Comparison of ENCODE assay signal across 8 cellular contexts in genomic region chr2:35973132-35973736, GRCh38.
DNase-seq lines count a peak whose midpoint lies in the region; ATAC-seq and TF ChIP-seq lines count a peak whose summit lies in the region.

No MANE protein-coding gene starts in this region.

- H3K9me3 ChIP-seq in CD8-positive, alpha-beta T cell (ENCODE audit: low read length) = no peaks in the 10 kb centered on the region
- H3K9me3 ChIP-seq in hepatocyte (ENCODE audit: low read depth) = no peaks in the 10 kb centered on the region
- no peaks in the 10 kb centered on the region for H3K9me3 ChIP-seq in testis

- no peaks in the 10 kb centered on the region for H3K9me2 ChIP-seq in hepatocyte (replicated peaks; ENCODE audit: insufficient read depth)

- no peaks in the 10 kb centered on the region for H3K9me3 Mint-ChIP-seq in CD8-positive, alpha-beta T cell

- no peaks in the 10 kb centered on the region for H4K20me1 ChIP-seq in hepatocyte (ENCODE audit: insufficient read depth, poor library complexity, severe bottlenecking)

- WGBS in hepatocyte (ENCODE audit: low lambda C conversion rate, missing lambda C conversion rate) = 19% methylated on average over 1 of the region's 1 CpG
- 21 to 35% methylated on average over 1 of the region's 1 CpG for WGBS in testis, 2 donors

- no peak overlapping the region for H3K4me2 ChIP-seq in hepatocyte

- no peak overlapping the region for H3K4me3 ChIP-seq in CD8-positive, alpha-beta T cell (ENCODE audit: low read depth, low read length)
- H3K4me3 ChIP-seq in hepatocyte = no peak overlapping the region
- H3K4me3 ChIP-seq in testis = no peak overlapping the region

- H3K4me3 Mint-ChIP-seq in CD8-positive, alpha-beta T cell = no peak overlapping the region

- H3K27me3 ChIP-seq in CD8-positive, alpha-beta T cell (ENCODE audit: insufficient read depth, low read length) = no peaks in the 10 kb centered on the region
- H3K27me3 ChIP-seq in hepatocyte (no peaks in the 10 kb centered on the region), testis (no peaks in the 10 kb centered on the region)

- no peak overlapping the region for H2AFZ ChIP-seq in hepatocyte

- peaks cover 9% of the 10 kb centered on the region for H3K4me1 ChIP-seq in CD8-positive, alpha-beta T cell (ENCODE audit: insufficient read depth, low read length)
- no peaks in the 10 kb centered on the region for H3K4me1 ChIP-seq in hepatocyte (ENCODE audit: insufficient read depth)
- no peaks in the 10 kb centered on the region for H3K4me1 ChIP-seq in testis

- no peak for ATAC-seq in CD8-positive, alpha-beta T cell
- ATAC-seq in GM18907 (IDR thresholded peaks at IDR 0.05; ENCODE audit: unreplicated experiment) (peak; percentile 93), HG03064 (IDR thresholded peaks at IDR 0.05; ENCODE audit: low read depth, unreplicated experiment) (peak; percentile 70), HG03135 (IDR thresholded peaks at IDR 0.05; ENCODE audit: unreplicated experiment) (no peak)

- CTCF ChIA-PET in CD8-positive, alpha-beta T cell (lab: Charles Lee) = interaction anchor here (0.7 to 1.1 kb wide), 2 partner anchors 57 to 365 kb away, joined by 3 read pairs; no protein-coding TSS in a partner anchor

- no peak overlapping the region for H3K27ac Mint-ChIP-seq in CD8-positive, alpha-beta T cell

- POLR2A ChIA-PET in CD8-positive, alpha-beta T cell (lab: Charles Lee) = no interaction called here

- H3K27ac ChIP-seq in CD8-positive, alpha-beta T cell (ENCODE audit: low read depth, low read length) = no peak overlapping the region
- H3K27ac ChIP-seq in hepatocyte = no peak overlapping the region
- H3K27ac ChIP-seq in testis = no peak overlapping the region

- peak; percentile 30 for TF ChIP-seq CTCF in CD8-positive, alpha-beta T cell (IDR thresholded peaks at IDR 0.05)
- TF ChIP-seq CTCF in hepatocyte (IDR thresholded peaks at IDR 0.05; ENCODE audit: poor library complexity) = peak; percentile 56
- peak in 1 of 3 experiments; percentile 43 for TF ChIP-seq CTCF in testis (IDR thresholded peaks at IDR 0.05)

- no peaks in the 10 kb centered on the region for H3K36me3 ChIP-seq in CD8-positive, alpha-beta T cell (ENCODE audit: insufficient read depth, low read length)
- no peaks in the 10 kb centered on the region for H3K36me3 ChIP-seq in hepatocyte (replicated peaks; ENCODE audit: insufficient read depth, low read depth)
- H3K36me3 ChIP-seq in testis (ENCODE audit: low read depth, missing control alignments) = no peaks in the 10 kb centered on the region

- no peaks in the 10 kb centered on the region for H3K27me3 Mint-ChIP-seq in CD8-positive, alpha-beta T cell (ENCODE audit: low read depth)

- H3K79me2 ChIP-seq in hepatocyte = no peaks in the 10 kb centered on the region

- H3K4me1 Mint-ChIP-seq in CD8-positive, alpha-beta T cell (ENCODE audit: low read depth) = peaks cover 4% of the 10 kb centered on the region

- intact Hi-C loops in CD8-positive, alpha-beta T cell (cut with DNase I, micrococcal nuclease) = loop anchor here (1.0 to 10.0 kb wide), 4 partner anchors 348 to 534 kb away; partner anchors contain the start of gene CRIM1 (in 1 of the 2)
- intact Hi-C loops in testis (cut with DNase I; ENCODE audit: low total_unique reads) = no loop called here

- no peak for DNase-seq in CD8-positive, alpha-beta T cell
- DNase-seq in RPMI7951 (ENCODE audit: low read depth) = peak; percentile 35
- DNase-seq in hepatocyte (ENCODE audit: low spot score) = peak; percentile 49
- peak; percentile 46 for DNase-seq in testis
- DNase-seq in KG1 (lab: John Stamatoyannopoulos, UW) = no peak

- no peaks in the 10 kb centered on the region for H3K36me3 Mint-ChIP-seq in CD8-positive, alpha-beta T cell

- TF ChIP-seq POLR2A in testis (IDR thresholded peaks at IDR 0.05) = no peak

Comparison
In these comparisons a context has a peak if more than half of its experiments do, and no peak if none do; other contexts are left out.
1. ATAC-seq: peak in GM18907 (single experiment) and HG03064 (single experiment); none in CD8-positive, alpha-beta T cell (single experiment) and HG03135 (single experiment).
2. DNase-seq: peak in RPMI7951 (single experiment), hepatocyte (single experiment) and testis (single experiment); none in CD8-positive, alpha-beta T cell (0 of 7) and KG1 (single experiment).